23 cellular contexts compared by ENCODE assay signal in genomic region chr22:20388200-20388599, GRCh38. TPM values are rescaled to one million over a fixed set of nuclear protein-coding genes. Genes with fewer than 3 reads are reported as not detected.
DNase-seq lines count a peak whose midpoint lies in the region; ATAC-seq, FAIRE-seq and TF ChIP-seq lines count a peak whose summit lies in the region.
"Had no signal": no experiment of that assay in that cellular context is flagged by ENCODE, and none has a peak within 500 bp of the region (broad histone marks: within the 10 kb centered on the region; RNA-seq: fewer than 3 reads in every experiment).

No MANE protein-coding gene starts in this region.

- no peak overlapping the region for H4K8ac ChIP-seq in H9 (replicated peaks; ENCODE audit: insufficient read length, low read depth, low read length)

- no peak overlapping the region for H3K14ac ChIP-seq in H9 (ENCODE audit: insufficient read depth, low read length)

- H3K27ac Mint-ChIP-seq in H9 (no peak overlapping the region), endodermal cell (no peak overlapping the region), type B pancreatic cell (no peak overlapping the region)
- H3K27ac Mint-ChIP-seq: CD14-positive monocyte; CD4-positive, alpha-beta T cell; GM23338 had no signal

- H3K79me2 ChIP-seq in H9 (ENCODE audit: insufficient read depth, low read length) (no peaks in the 10 kb centered on the region), K562 (ENCODE audit: control insufficient read depth, insufficient read depth, low read length) (no peaks in the 10 kb centered on the region)

- H2AFZ ChIP-seq in H9 (ENCODE audit: low read length) (no peak overlapping the region), K562 (ENCODE audit: low read depth, low read length) (no peak overlapping the region)

- no peak overlapping the region for H3K27ac ChIP-seq in H9 (ENCODE audit: insufficient read length, low read depth, low read length)
- H3K27ac ChIP-seq in K562 (ENCODE audit: extremely low read depth, low read depth, low read length), result no peak overlapping the region
- H3K27ac ChIP-seq in endodermal cell (ENCODE audit: low read depth, low read length), result no peak overlapping the region
- H3K27ac ChIP-seq: A549; BLaER1 treated with 17β-estradiol and CSF1 and Interleukin-3, amounts not matched to agents 10 nM and 100 nM had no signal

- no peak for TF ChIP-seq EP300 in K562 (IDR thresholded peaks at IDR 0.05; ENCODE audit: low read length)

- no peak overlapping the region for H3K9ac ChIP-seq in H9 (ENCODE audit: extremely low read depth, insufficient read length, low read length)
- H3K9ac ChIP-seq in K562 (ENCODE audit: insufficient read depth in 1 of 2, low read depth in 2 of 2, low read length in 2 of 2), result no peak overlapping the region
- H3K9ac ChIP-seq in endodermal cell (ENCODE audit: extremely low read depth, low read length, poor library complexity, severe bottlenecking), result no peak overlapping the region
- H3K9ac ChIP-seq: BLaER1 treated with 17β-estradiol and CSF1 and Interleukin-3, amounts not matched to agents 10 nM and 100 nM had no signal

- no peaks in the 10 kb centered on the region; a peak in 1 of 7 replicates for H3K36me3 Mint-ChIP-seq in H9 (ENCODE audit: insufficient read depth in 1 of 3, low read depth in 3 of 3)
- no peaks in the 10 kb centered on the region for H3K36me3 Mint-ChIP-seq in endodermal cell (ENCODE audit: low read depth)
- no peaks in the 10 kb centered on the region for H3K36me3 Mint-ChIP-seq in type B pancreatic cell
- H3K36me3 Mint-ChIP-seq: CD14-positive monocyte had no signal

- H3K4ac ChIP-seq in H9 (ENCODE audit: low read depth, low read length), result no peak overlapping the region

- no peaks in the 10 kb centered on the region for H3K79me1 ChIP-seq in H9 (ENCODE audit: insufficient read depth, low read depth, low read length, poor library complexity, severe bottlenecking)

- H3K27me3 ChIP-seq in H9 (ENCODE audit: insufficient read depth, low read length) (no peaks in the 10 kb centered on the region), K562 (ENCODE audit: control insufficient read depth in 2 of 2, insufficient read depth in 2 of 2, low read length in 2 of 2) (peaks cover 35 to 50% of the 10 kb centered on the region in 2 experiments), endodermal cell (ENCODE audit: control insufficient read depth, insufficient read depth, low read length, poor library complexity, severe bottlenecking) (no peaks in the 10 kb centered on the region)
- H3K27me3 ChIP-seq: BE2C; BLaER1 treated with 17β-estradiol and CSF1 and Interleukin-3, amounts not matched to agents 10 nM and 100 nM had no signal

- H3K9me3 Mint-ChIP-seq in H9 (no peaks in the 10 kb centered on the region), endodermal cell (peaks cover 8% of the 10 kb centered on the region), type B pancreatic cell (no peaks in the 10 kb centered on the region)
- H3K9me3 Mint-ChIP-seq: CD4-positive, alpha-beta T cell; GM23338 had no signal

- CTCF ChIA-PET in K562 (lab: Yijun Ruan, JAX; ENCODE audit: low intra/inter-chr PET ratio), result interaction anchor here (0.5 kb wide), 1 partner anchor 1544 kb away, joined by 4 read pairs; no protein-coding TSS in a partner anchor

- H2BK120ac ChIP-seq in H9 (ENCODE audit: low read depth, low read length, poor library complexity, severe bottlenecking), result no peak overlapping the region

- DNase-seq in H9 (peak; percentile 3), K562 (ENCODE audit: extremely low read depth in 1 of 4, low spot score in 3 of 4) (peak in 3 of 4 experiments; percentile 17 to 23 (median 17)), endodermal cell (peak; percentile 10), type B pancreatic cell (ENCODE audit: extremely low spot score, unreplicated experiment) (peak; percentile 8), COR-L47 (lab: John Stamatoyannopoulos, UW) (no peak), GOT3 (lab: John Stamatoyannopoulos, UW) (no peak), NCI-H526 (lab: John Stamatoyannopoulos, UW) (no peak)
- no peak for DNase-seq in stimulated activated CD4-positive, alpha-beta T cell treated with anti-CD3 and anti-CD28 coated beads, Interleukin-15, amount 100 ng/mL, for 24 hours
- DNase-seq: 8988T; ACHN; AML-193; BE2C; Calu3; CD4-positive, alpha-beta T cell; CD8-positive, alpha-beta memory T cell; DMS53; DND-41; HCEC 1CT had no signal

- FAIRE-seq in K562 (lab: Jason Lieb, UNC), result no peak
- FAIRE-seq: A549, H54 had no signal

- no TSS peak for BruUV-seq in K562 (replicated peaks; lab: Mats Ljungman, UMichigan)

- H2BK12ac ChIP-seq in H9 (ENCODE audit: insufficient read length, low read depth, low read length), result no peak overlapping the region

- no peak overlapping the region for H3K23ac ChIP-seq in H9 (ENCODE audit: insufficient read length, low read depth, low read length)

- no peak overlapping the region for H4K91ac ChIP-seq in H9 (ENCODE audit: insufficient read length, low read depth, low read length)

- H4K20me1 ChIP-seq in H9 (ENCODE audit: control insufficient read depth, insufficient read depth, insufficient read length) (no peaks in the 10 kb centered on the region), K562 (replicated peaks; ENCODE audit: control insufficient read depth, insufficient read depth, low read length) (no peaks in the 10 kb centered on the region)
- H4K20me1 ChIP-seq: BLaER1 treated with 17β-estradiol and CSF1 and Interleukin-3, amounts not matched to agents 10 nM and 100 nM had no signal

- H3K36me3 ChIP-seq in K562 (ENCODE audit: control insufficient read depth, insufficient read depth, low read length) (no peaks in the 10 kb centered on the region), endodermal cell (ENCODE audit: control insufficient read depth, insufficient read depth, low read length) (no peaks in the 10 kb centered on the region)
- H3K36me3 ChIP-seq: BE2C; BLaER1 treated with 17β-estradiol and CSF1 and Interleukin-3, amounts not matched to agents 10 nM and 100 nM had no signal

- intact Hi-C loops in K562 (cut with micrococcal nuclease), result no loop called here

- H3K4me2 ChIP-seq in H9 (ENCODE audit: insufficient read depth, insufficient read length, low read length) (no peak overlapping the region), K562 (ENCODE audit: insufficient read depth, low read length) (no peak overlapping the region)
- H3K4me2 ChIP-seq: A549; BLaER1 treated with 17β-estradiol and CSF1 and Interleukin-3, amounts not matched to agents 10 nM and 100 nM; GM23338 had no signal

- H2BK20ac ChIP-seq in H9 (ENCODE audit: low read depth, low read length, poor library complexity, severe bottlenecking), result no peak overlapping the region

- H3K9me1 ChIP-seq in K562 (ENCODE audit: control insufficient read depth, insufficient read depth, low read length), result no peaks in the 10 kb centered on the region

- H4K5ac ChIP-seq in H9 (ENCODE audit: insufficient read length, low read depth, low read length), result no peak overlapping the region

- H3K27me3 Mint-ChIP-seq in H9 (ENCODE audit: low read depth) (peaks cover 11% of the 10 kb centered on the region), endodermal cell (ENCODE audit: insufficient read depth) (peaks cover 11% of the 10 kb centered on the region), type B pancreatic cell (peaks cover 7% of the 10 kb centered on the region)
- H3K27me3 Mint-ChIP-seq: CD4-positive, alpha-beta T cell had no signal

- H3K23me2 ChIP-seq in H9 (ENCODE audit: insufficient read length, low read depth, low read length, poor library complexity, severe bottlenecking), result no peaks in the 10 kb centered on the region

- H2BK15ac ChIP-seq in H9 (ENCODE audit: low read depth, low read length), result no peak overlapping the region

- TF ChIP-seq CTCF in H9 (conservative IDR thresholded peaks at IDR 0.05), result no peak
- no peak for TF ChIP-seq CTCF in K562 (IDR thresholded peaks at IDR 0.05 in 2 of 3, conservative IDR thresholded peaks at IDR 0.05 in 1 of 3; ENCODE audit: insufficient read depth in 2 of 3, low read depth in 1 of 3, low read length in 3 of 3)
- no peak for TF ChIP-seq CTCF in endodermal cell (conservative IDR thresholded peaks at IDR 0.05)
- no peak for TF ChIP-seq CTCF in type B pancreatic cell (conservative IDR thresholded peaks at IDR 0.05)

- no peaks in the 10 kb centered on the region for H3K9me3 ChIP-seq in H9 (ENCODE audit: control insufficient read depth, low read depth, low read length)
- peaks cover 10% of the 10 kb centered on the region for H3K9me3 ChIP-seq in K562 (replicated peaks; ENCODE audit: control insufficient read depth, insufficient read depth, low read depth, low read length)
- H3K9me3 ChIP-seq in endodermal cell (ENCODE audit: control insufficient read depth, low read length), result peaks cover 5% of the 10 kb centered on the region
- H3K9me3 ChIP-seq: A549, BE2C had no signal

- no peak for TF ChIP-seq POLR2A in K562 (conservative IDR thresholded peaks at IDR 0.05)

- H3K4me3 ChIP-seq in K562 (no peak overlapping the region), endodermal cell (ENCODE audit: low read length) (no peak overlapping the region)
- H3K4me3 ChIP-seq: A549; BLaER1 treated with 17β-estradiol and CSF1 and Interleukin-3, amounts not matched to agents 10 nM and 100 nM; GM23338 had no signal

- POLR2A ChIA-PET in K562 (lab: Yijun Ruan, JAX), result interaction anchor here (0.6 to 1.9 kb wide), 6 partner anchors 8 to 80 kb away, joined by 3 to 9 read pairs (median 4); no protein-coding TSS in a partner anchor

- H2BK5ac ChIP-seq in H9 (ENCODE audit: insufficient read length, low read length), result no peak overlapping the region

- H3K56ac ChIP-seq in H9 (ENCODE audit: insufficient read length, low read depth, low read length), result no peak overlapping the region

- H3T11ph ChIP-seq in H9 (ENCODE audit: low read length), result no peak overlapping the region

- H3K4me3 Mint-ChIP-seq in H9, result no peak overlapping the region
- H3K4me3 Mint-ChIP-seq in endodermal cell, result no peak overlapping the region
- H3K4me3 Mint-ChIP-seq in type B pancreatic cell, result no peak overlapping the region
- H3K4me3 Mint-ChIP-seq: CD14-positive monocyte; CD4-positive, alpha-beta T cell; CD8-positive, alpha-beta memory T cell; GM23338 had no signal

- TF ChIP-seq RAD21 in K562 (CRISPR knock-in tag; conservative IDR thresholded peaks at IDR 0.05 in 1 of 2, IDR thresholded peaks at IDR 0.05 in 1 of 2), result no peak

- no peak for ATAC-seq in K562
- ATAC-seq: A549, GM23338 had no signal

- H3K4me1 Mint-ChIP-seq in H9 (no peaks in the 10 kb centered on the region), endodermal cell (no peaks in the 10 kb centered on the region), type B pancreatic cell (ENCODE audit: unreplicated experiment) (no peaks in the 10 kb centered on the region)
- H3K4me1 Mint-ChIP-seq: GM23338 had no signal

- in situ Hi-C loops in K562 (cut with MboI), result no loop called here

- H2AK5ac ChIP-seq in H9 (ENCODE audit: insufficient read length, low read length), result no peak overlapping the region

- H3K4me1 ChIP-seq in H9 (ENCODE audit: insufficient read depth, low read length) (no peaks in the 10 kb centered on the region), K562 (replicated peaks in 1 of 2; ENCODE audit: control insufficient read depth in 2 of 2, insufficient read depth in 2 of 2, low read length in 2 of 2) (peaks cover 2 to 8% of the 10 kb centered on the region in 2 experiments; a peak in 3 of 5 replicates), endodermal cell (ENCODE audit: control insufficient read depth, insufficient read depth, low read length) (no peaks in the 10 kb centered on the region)
- H3K4me1 ChIP-seq: A549, BE2C had no signal

- no peak overlapping the region for H3K18ac ChIP-seq in H9 (ENCODE audit: insufficient read length, low read depth, low read length)

RNA-seq across cellular contexts. Expression of gene ZNF74, which starts 5.8 kb away (rescaled TPM):
- total RNA-seq in H9 (2021) (29.8 and 34.3 TPM in 2 replicates), K562 (2014; rRNA removed) (49.2 and 56.7 TPM in 2 replicates), K562 (2014; rRNA removed; fragmentation: Illumina TruSeq; extraction: Trizol) (17.4 and 20.5 TPM in 2 replicates), K562 (2015; rRNA removed; fragmentation: Illumina TruSeq; extraction: Trizol) (31.5 and 32.5 TPM in 2 replicates), K562 (2021) (53.5 and 55.7 TPM in 2 replicates), endodermal cell (10 to 100 TPM; 36.9 to 41.7 TPM), type B pancreatic cell (ENCODE audit: low replicate concordance) (24.6 and 39.5 TPM in 2 replicates)
- 36.8 and 68.2 TPM in 2 replicates for total RNA-seq in K562 (2011; cell fraction: chromatin; rRNA removed; ENCODE audit: low replicate concordance)
- 55.4 and 63.2 TPM in 2 replicates for total RNA-seq in K562 (2011; cell fraction: nucleolus; rRNA removed)
- 50.2 and 53.7 TPM in 2 replicates for total RNA-seq in K562 (2011; cell fraction: nucleoplasm; rRNA removed)
- polyA plus RNA-seq in K562 (2011; rRNA removed) (33.8 and 49.7 TPM in 2 replicates), K562 (2014; fragmentation: Illumina TruSeq; extraction: Trizol) (22.8 and 24.5 TPM in 2 replicates), K562 (2014; fragmentation: Nextera tagmentation; extraction: Ambion mirVana) (1 to 10 TPM; 2.4 to 3.7 TPM), K562 (2014; rRNA removed) (37.1 and 62.8 TPM in 2 replicates)
- polyA plus RNA-seq in K562 (2011; cell fraction: cytosol; rRNA removed), result 56.9 and 67.4 TPM in 2 replicates
- polyA plus RNA-seq in K562 (2011; cell fraction: nucleus; rRNA removed), result 42.8 and 56.1 TPM in 2 replicates
- 31.5 and 39.9 TPM in 2 replicates for polyA plus RNA-seq in K562 (2012)
- 32.6 and 33.0 TPM in 2 replicates for polyA minus RNA-seq in K562 (2011; rRNA and poly(A)+ RNA removed)
- polyA minus RNA-seq in K562 (2011; cell fraction: cytosol; rRNA and poly(A)+ RNA removed), result 39.3 and 58.2 TPM in 2 replicates
- polyA minus RNA-seq in K562 (2011; cell fraction: nucleus; rRNA and poly(A)+ RNA removed), result 23.6 and 28.3 TPM in 2 replicates
- polyA plus RNA-seq in endodermal cell (2013, experiment 1 of 2), result 31.7 TPM
- polyA plus RNA-seq in endodermal cell (2013, experiment 2 of 2), result 28.7 TPM

RNA-seq across cellular contexts. Expression of gene SCARF2, which starts 49.4 kb away (rescaled TPM):
- total RNA-seq in H9 (2021), result 10.8 and 12.7 TPM in 2 replicates
- 0.65 TPM in 1 of 2 replicates, not detected in the other for total RNA-seq in K562 (2011; cell fraction: chromatin; rRNA removed; ENCODE audit: low replicate concordance)
- total RNA-seq in K562 (2011; cell fraction: nucleolus; rRNA removed), result 0.50 and 0.92 TPM in 2 replicates
- 0.15 TPM in 2 replicates for total RNA-seq in K562 (2011; cell fraction: nucleoplasm; rRNA removed)
- 0.20 and 0.32 TPM in 2 replicates for total RNA-seq in K562 (2014; rRNA removed)
- not detected in 2 replicates for total RNA-seq in K562 (2014; rRNA removed; fragmentation: Illumina TruSeq; extraction: Trizol)
- not detected in 2 replicates for total RNA-seq in K562 (2015; rRNA removed; fragmentation: Illumina TruSeq; extraction: Trizol)
- 0.13 and 0.29 TPM in 2 replicates for total RNA-seq in K562 (2021)
- polyA plus RNA-seq in K562 (2011; rRNA removed), result 0.06 and 0.26 TPM in 2 replicates
- polyA plus RNA-seq in K562 (2011; cell fraction: cytosol; rRNA removed), result 0.15 and 0.25 TPM in 2 replicates
- polyA plus RNA-seq in K562 (2011; cell fraction: nucleus; rRNA removed), result 0.61 and 0.65 TPM in 2 replicates
- polyA plus RNA-seq in K562 (2012), result 0.21 and 1.3 TPM in 2 replicates
- polyA plus RNA-seq in K562 (2014; fragmentation: Illumina TruSeq; extraction: Trizol), result not detected in 2 replicates
- not detected for polyA plus RNA-seq in K562 (2014; fragmentation: Nextera tagmentation; extraction: Ambion mirVana)
- 0.13 and 0.23 TPM in 2 replicates for polyA plus RNA-seq in K562 (2014; rRNA removed)
- polyA minus RNA-seq in K562 (2011; rRNA and poly(A)+ RNA removed), result not detected in 2 replicates
- polyA minus RNA-seq in K562 (2011; cell fraction: cytosol; rRNA and poly(A)+ RNA removed), result not detected in 2 replicates
- polyA minus RNA-seq in K562 (2011; cell fraction: nucleus; rRNA and poly(A)+ RNA removed), result 0.22 and 0.27 TPM in 2 replicates
- 10 to 100 TPM; 19.8 to 20.3 TPM for total RNA-seq in endodermal cell
- polyA plus RNA-seq in endodermal cell (2013, experiment 1 of 2), result 11.9 TPM
- 12.5 TPM for polyA plus RNA-seq in endodermal cell (2013, experiment 2 of 2)
- 4.2 and 21.7 TPM in 2 replicates for total RNA-seq in type B pancreatic cell (ENCODE audit: low replicate concordance)

Comparison
In these comparisons a context has a peak if more than half of its experiments do, and no peak if none do; other contexts are left out.
1. DNase-seq: peak in H9 (single experiment), K562 (3 of 4), endodermal cell (single experiment) and type B pancreatic cell (single experiment); none in COR-L47 (single experiment), GOT3 (single experiment), NCI-H526 (0 of 2) and stimulated activated CD4-positive, alpha-beta T cell treated with anti-CD3 and anti-CD28 coated beads, Interleukin-15, amount 100 ng/mL, for 24 hours (single experiment).